ENCODE assay signal across 9 cellular contexts in the genomic region with DNA sequence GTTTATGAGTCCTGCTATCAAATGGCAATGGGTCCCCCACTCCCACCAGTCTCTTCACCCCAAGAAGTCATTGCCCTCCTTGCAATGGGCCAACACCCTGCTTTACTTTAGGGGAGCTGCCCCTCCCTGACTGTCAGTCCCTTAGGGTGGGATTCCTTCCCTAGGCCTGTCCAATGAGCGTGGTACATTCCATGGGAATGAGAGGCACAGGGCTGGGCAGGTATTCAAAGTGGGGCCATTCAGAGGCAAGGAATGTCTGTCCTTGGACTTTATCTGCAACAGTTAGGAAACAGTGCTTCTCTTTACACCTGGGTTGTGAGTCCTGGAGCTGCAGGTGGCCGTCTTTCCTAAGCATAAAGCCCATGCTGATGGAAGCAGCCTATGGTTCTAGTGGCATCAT. TPM values are rescaled to one million over a fixed set of nuclear protein-coding genes. Genes with fewer than 3 reads are reported as not detected.
"Had no signal": no experiment of that assay in that cellular context is flagged by ENCODE, and none has a peak within 500 bp of the region (broad histone marks: within the 10 kb centered on the region; RNA-seq: fewer than 3 reads in every experiment).

No MANE protein-coding gene starts in this region.

- H3K4me3 Mint-ChIP-seq: IgD-negative memory B cell had no signal

- H3K4me3 ChIP-seq: K562 had no signal

- H3K27ac Mint-ChIP-seq: IgD-negative memory B cell had no signal

- DNase-seq: IMR-90, KBM-7, KG1 had no signal

- H3K27me3 Mint-ChIP-seq: IgD-negative memory B cell had no signal

- H3K36me3 Mint-ChIP-seq: IgD-negative memory B cell had no signal

- ATAC-seq: HepG2, K562 had no signal

- H3K27ac ChIP-seq: HL-60 had no signal

- H3K4me1 Mint-ChIP-seq: IgD-negative memory B cell had no signal

RNA-seq across cellular contexts. Expression of gene TMEM132C, which starts 40.8 kb away (rescaled TPM):
- total RNA-seq: HepG2, HT-29, HT1080, IMR-90, K562 had no signal
- polyA plus RNA-seq: HepG2, IgD-negative memory B cell, IMR-90, K562 had no signal
